ENCODE assay signal across 30 cellular contexts in the genomic region with DNA sequence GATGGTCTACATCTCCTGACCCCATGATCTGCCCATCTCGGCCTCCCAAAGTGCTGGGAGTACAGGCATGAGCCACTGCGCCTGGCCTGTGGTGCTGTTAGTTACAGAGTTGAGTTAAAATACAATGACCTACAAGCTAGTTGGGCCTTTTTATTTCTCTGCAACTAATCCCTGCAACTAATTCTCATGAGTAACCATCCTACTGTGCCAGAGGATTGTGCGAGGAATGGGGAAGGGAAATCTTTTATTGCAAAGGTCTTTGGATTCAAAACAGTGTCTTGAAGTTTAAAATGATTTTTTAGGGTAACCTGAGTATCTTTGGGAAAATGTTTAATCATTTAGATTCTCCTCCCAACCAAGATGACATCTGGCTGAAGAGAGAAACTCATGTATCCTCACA.
"Had no signal": no experiment of that assay in that cellular context is flagged by ENCODE, and none has a peak within 500 bp of the region (broad histone marks: within the 10 kb centered on the region; RNA-seq: fewer than 3 reads in every experiment).

No MANE protein-coding gene starts in this region.

- H3K4me1 ChIP-seq: foreskin keratinocyte, gastrocnemius medialis had no signal

- H3K36me3 Mint-ChIP-seq: activated CD4-positive, alpha-beta memory T cell treated with anti-CD3 and anti-CD28 coated beads for 36 hours; activated CD8-positive, alpha-beta memory T cell treated with anti-CD3 and anti-CD28 coated beads, Interleukin-2, amount 10 ng/mL, durations not matched to agents 7 days and 5 days; activated naive CD4-positive, alpha-beta T cell treated with anti-CD3 and anti-CD28 coated beads, Interleukin-2, amount 10 ng/mL, durations not matched to agents 7 days and 5 days; activated naive CD4-positive, alpha-beta T cell treated with anti-CD3 and anti-CD28 coated beads, Interleukin-2, amount 50 U/mL, for 72 hours; activated naive CD8-positive, alpha-beta T cell treated with anti-CD3 and anti-CD28 coated beads, Interleukin-2, amount 10 ng/mL, durations not matched to agents 7 days and 5 days had no signal

- H3K27me3 Mint-ChIP-seq: activated CD4-positive, alpha-beta memory T cell treated with anti-CD3 and anti-CD28 coated beads for 36 hours; activated CD4-positive, alpha-beta T cell treated with anti-CD3 and anti-CD28 coated beads for 36 hours; activated CD4-positive, alpha-beta T cell treated with anti-CD3 and anti-CD28 coated beads, Interleukin-2, amount 10 ng/mL, durations not matched to agents 24 days and 14 days; activated CD8-positive, alpha-beta memory T cell treated with anti-CD3 and anti-CD28 coated beads, Interleukin-2, amount 10 ng/mL, durations not matched to agents 7 days and 5 days; activated naive CD8-positive, alpha-beta T cell treated with anti-CD3 and anti-CD28 coated beads, Interleukin-2, amount 10 ng/mL, durations not matched to agents 7 days and 5 days; activated T-cell treated with anti-CD3 and anti-CD28 coated beads, Interleukin-2, amount 50 U/mL, for 24 hours had no signal

- H3K27ac Mint-ChIP-seq: activated CD4-positive, alpha-beta memory T cell treated with anti-CD3 and anti-CD28 coated beads for 36 hours; activated CD4-positive, alpha-beta T cell treated with anti-CD3 and anti-CD28 coated beads for 36 hours; activated CD4-positive, alpha-beta T cell treated with anti-CD3 and anti-CD28 coated beads, Interleukin-2, amount 10 ng/mL, durations not matched to agents 24 days and 14 days; activated CD8-positive, alpha-beta memory T cell treated with anti-CD3 and anti-CD28 coated beads, Interleukin-2, amount 10 ng/mL, durations not matched to agents 7 days and 5 days; activated CD8-positive, alpha-beta T cell treated with anti-CD3 and anti-CD28 coated beads, Interleukin-2, amount 10 ng/mL, durations not matched to agents 7 days and 5 days; activated naive CD4-positive, alpha-beta T cell treated with anti-CD3 and anti-CD28 coated beads, Interleukin-2, amount 10 ng/mL, durations not matched to agents 7 days and 5 days; activated naive CD4-positive, alpha-beta T cell treated with anti-CD3 and anti-CD28 coated beads, Interleukin-2, amount 50 U/mL, for 72 hours; activated naive CD8-positive, alpha-beta T cell treated with anti-CD3 and anti-CD28 coated beads, Interleukin-2, amount 10 ng/mL, durations not matched to agents 7 days and 5 days; activated T-cell treated with anti-CD3 and anti-CD28 coated beads, Interleukin-2, amount 50 U/mL, for 24 hours; activated T-cell treated with anti-CD3 and anti-CD28 coated beads, Interleukin-2, amount 50 U/mL, for 72 hours; dendritic cell treated with granulocyte-macrophage colony-stimulating factor and Interleukin-4, amounts not matched to agents 40 ng/mL and 50 ng/mL, for 4 days; endodermal cell had no signal

- DNase-seq: activated CD4-positive, alpha-beta memory T cell treated with anti-CD3 and anti-CD28 coated beads for 36 hours; activated CD4-positive, alpha-beta T cell treated with anti-CD3 and anti-CD28 coated beads for 36 hours; activated CD4-positive, alpha-beta T cell treated with anti-CD3 and anti-CD28 coated beads, Interleukin-2, amount 10 ng/mL, durations not matched to agents 24 days and 14 days; activated CD4-positive, CD25-positive, alpha-beta regulatory T cell; activated CD4-positive, CD25-positive, alpha-beta regulatory T cell treated with anti-CD3 and anti-CD28 coated beads, Interleukin-2, amount 50 U/mL, for 72 hours; activated CD8-positive, alpha-beta memory T cell treated with anti-CD3 and anti-CD28 coated beads, Interleukin-2, amount 10 ng/mL, durations not matched to agents 7 days and 5 days; activated CD8-positive, alpha-beta memory T cell treated with anti-CD3 and anti-CD28 coated beads, Interleukin-2, amount 50 U/mL, for 48 hours; activated CD8-positive, alpha-beta T cell treated with anti-CD3 and anti-CD28 coated beads, Interleukin-2, amount 10 ng/mL, durations not matched to agents 7 days and 5 days; activated gamma-delta T cell; activated naive CD4-positive, alpha-beta T cell; activated naive CD4-positive, alpha-beta T cell treated with anti-CD3 and anti-CD28 coated beads, Interleukin-2, amount 10 ng/mL, durations not matched to agents 7 days and 5 days; activated naive CD8-positive, alpha-beta T cell treated with anti-CD3 and anti-CD28 coated beads, Interleukin-2, amount 10 ng/mL, durations not matched to agents 7 days and 5 days; activated T-cell treated with anti-CD3 and anti-CD28 coated beads for 4 hours; activated T-cell treated with anti-CD3 and anti-CD28 coated beads, Interleukin-2, amount 50 U/mL, for 24 hours; activated T-cell treated with anti-CD3 and anti-CD28 coated beads, Interleukin-2, amount 50 U/mL, for 72 hours; amniotic stem cell; anterior cingulate cortex; brain microvascular endothelial cell; dorsolateral prefrontal cortex; effector memory CD4-positive, alpha-beta T cell; endodermal cell; foreskin keratinocyte; gastrocnemius medialis; glutamatergic neuron; T-helper 2 cell had no signal

- H3K27me3 ChIP-seq: brain microvascular endothelial cell, dorsolateral prefrontal cortex, foreskin keratinocyte, gastrocnemius medialis had no signal

- H3K4me3 ChIP-seq: coronary artery, dorsolateral prefrontal cortex, gastrocnemius medialis had no signal

- ATAC-seq: activated CD4-positive, alpha-beta T cell treated with anti-CD3 and anti-CD28 coated beads for 36 hours; activated CD8-positive, alpha-beta memory T cell treated with anti-CD3 and anti-CD28 coated beads, Interleukin-2, amount 10 ng/mL, durations not matched to agents 7 days and 5 days; activated CD8-positive, alpha-beta T cell treated with anti-CD3 and anti-CD28 coated beads, Interleukin-2, amount 10 ng/mL, durations not matched to agents 7 days and 5 days; activated naive CD4-positive, alpha-beta T cell treated with anti-CD3 and anti-CD28 coated beads, Interleukin-2, amount 50 U/mL, for 72 hours; activated T-cell treated with anti-CD3 and anti-CD28 coated beads, Interleukin-2, amount 50 U/mL, for 72 hours; esophagus mucosa; foreskin keratinocyte; gastrocnemius medialis had no signal

- H3K27ac ChIP-seq: brain microvascular endothelial cell, coronary artery, dorsolateral prefrontal cortex, foreskin keratinocyte, gastrocnemius medialis had no signal

- H3K9me3 ChIP-seq: gastrocnemius medialis had no signal

- H3K4me3 Mint-ChIP-seq: activated CD4-positive, alpha-beta memory T cell treated with anti-CD3 and anti-CD28 coated beads for 36 hours; activated CD4-positive, alpha-beta T cell treated with anti-CD3 and anti-CD28 coated beads for 36 hours; activated CD4-positive, alpha-beta T cell treated with anti-CD3 and anti-CD28 coated beads, Interleukin-2, amount 10 ng/mL, durations not matched to agents 24 days and 14 days; activated CD8-positive, alpha-beta memory T cell treated with anti-CD3 and anti-CD28 coated beads, Interleukin-2, amount 10 ng/mL, durations not matched to agents 7 days and 5 days; activated CD8-positive, alpha-beta T cell treated with anti-CD3 and anti-CD28 coated beads, Interleukin-2, amount 10 ng/mL, durations not matched to agents 7 days and 5 days; activated naive CD4-positive, alpha-beta T cell treated with anti-CD3 and anti-CD28 coated beads, Interleukin-2, amount 10 ng/mL, durations not matched to agents 7 days and 5 days; activated naive CD8-positive, alpha-beta T cell treated with anti-CD3 and anti-CD28 coated beads, Interleukin-2, amount 10 ng/mL, durations not matched to agents 7 days and 5 days; activated T-cell treated with anti-CD3 and anti-CD28 coated beads, Interleukin-2, amount 50 U/mL, for 24 hours; activated T-cell treated with anti-CD3 and anti-CD28 coated beads, Interleukin-2, amount 50 U/mL, for 72 hours; central memory CD8-positive, alpha-beta T cell; dendritic cell treated with granulocyte-macrophage colony-stimulating factor and Interleukin-4, amounts not matched to agents 40 ng/mL and 50 ng/mL, for 4 days; endodermal cell had no signal

- H3K9me3 Mint-ChIP-seq: activated CD4-positive, alpha-beta memory T cell treated with anti-CD3 and anti-CD28 coated beads for 36 hours; activated CD4-positive, alpha-beta T cell treated with anti-CD3 and anti-CD28 coated beads, Interleukin-2, amount 10 ng/mL, durations not matched to agents 24 days and 14 days; activated naive CD4-positive, alpha-beta T cell treated with anti-CD3 and anti-CD28 coated beads, Interleukin-2, amount 10 ng/mL, durations not matched to agents 7 days and 5 days; activated naive CD4-positive, alpha-beta T cell treated with anti-CD3 and anti-CD28 coated beads, Interleukin-2, amount 50 U/mL, for 72 hours; activated naive CD8-positive, alpha-beta T cell treated with anti-CD3 and anti-CD28 coated beads, Interleukin-2, amount 10 ng/mL, durations not matched to agents 7 days and 5 days; activated T-cell treated with anti-CD3 and anti-CD28 coated beads, Interleukin-2, amount 50 U/mL, for 24 hours; activated T-cell treated with anti-CD3 and anti-CD28 coated beads, Interleukin-2, amount 50 U/mL, for 72 hours; central memory CD8-positive, alpha-beta T cell; dendritic cell treated with granulocyte-macrophage colony-stimulating factor and Interleukin-4, amounts not matched to agents 40 ng/mL and 50 ng/mL, for 4 days; endodermal cell had no signal

- H3K36me3 ChIP-seq: brain microvascular endothelial cell, gastrocnemius medialis had no signal
